ENCODE assay signal across 9 cellular contexts in the genomic region with DNA sequence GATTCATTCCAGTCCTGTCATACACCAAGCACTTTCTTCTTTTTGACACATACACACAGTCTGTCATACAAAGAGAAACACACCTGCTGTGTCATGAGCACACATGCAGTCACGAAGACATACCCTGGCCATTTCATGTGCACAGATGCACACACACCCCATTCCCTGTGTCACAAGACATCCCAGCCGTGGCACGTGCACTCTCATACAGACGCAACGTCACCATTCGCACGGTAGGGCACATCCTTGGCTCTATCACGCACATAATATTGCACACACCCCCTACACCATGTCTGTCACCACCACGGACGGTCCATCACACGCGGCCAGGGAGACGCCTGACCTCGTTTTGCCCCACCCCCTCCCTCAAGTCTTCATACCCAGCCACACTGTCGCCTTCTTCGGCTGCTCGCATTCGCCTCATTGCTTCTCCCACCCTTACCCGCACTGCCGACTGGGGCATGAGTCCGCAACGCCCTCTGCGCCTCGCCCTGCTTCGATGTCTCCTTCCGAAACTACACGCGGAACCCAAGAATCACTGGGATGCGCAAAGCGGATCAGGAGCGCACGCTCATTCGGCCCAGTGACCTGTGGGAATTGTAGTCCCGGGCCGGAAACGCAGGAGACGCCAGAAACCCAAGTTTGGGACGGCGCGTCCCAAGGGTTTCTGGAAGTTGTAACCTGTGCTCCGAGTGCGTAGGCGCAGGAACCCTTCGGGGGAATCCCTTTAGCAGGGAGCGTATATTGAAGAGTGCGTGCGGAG. TPM values are rescaled to one million over a fixed set of nuclear protein-coding genes. Genes with fewer than 3 reads are reported as not detected.
DNase-seq lines count a peak whose midpoint lies in the region; ATAC-seq, FAIRE-seq and TF ChIP-seq lines count a peak whose summit lies in the region.
"Had no signal": no experiment of that assay in that cellular context is flagged by ENCODE, and none has a peak within 500 bp of the region (broad histone marks: within the 10 kb centered on the region; RNA-seq: fewer than 3 reads in every experiment).

No MANE protein-coding gene starts in this region.

- peak overlapping the region; percentile 61 for H3K4me3 ChIP-seq in astrocyte (ENCODE audit: insufficient read depth, low read depth, low read length)
- H3K4me3 ChIP-seq in iPS DF 6.9 (ENCODE audit: low read length) = peak overlapping the region; percentile 26; the same call in 1 of the 2 replicates

- H3K36me3 ChIP-seq in astrocyte (ENCODE audit: insufficient read depth, low read length) = no peaks in the 10 kb centered on the region
- no peaks in the 10 kb centered on the region for H3K36me3 ChIP-seq in iPS DF 6.9 (ENCODE audit: control insufficient read depth, insufficient read depth, low read length)

- TF ChIP-seq CTCF in astrocyte (IDR thresholded peaks at IDR 0.05; ENCODE audit: insufficient read depth, low read depth, low read length) (no peak), osteocyte (IDR thresholded peaks at IDR 0.05) (no peak)

- H3K27me3 ChIP-seq in astrocyte (ENCODE audit: insufficient read depth, low read length) (peaks cover 3% of the 10 kb centered on the region), iPS DF 6.9 (ENCODE audit: control insufficient read depth, insufficient read depth, low read length) (peaks cover 4% of the 10 kb centered on the region; the same call in 1 of the 2 replicates)

- peaks cover 2% of the 10 kb centered on the region for H3K4me1 Mint-ChIP-seq in astrocyte (ENCODE audit: low read depth, unreplicated experiment)
- H3K4me1 Mint-ChIP-seq in osteocyte (ENCODE audit: unreplicated experiment) = peaks cover 5% of the 10 kb centered on the region

- H4K20me1 ChIP-seq in astrocyte (ENCODE audit: insufficient read depth, low read length) = no peaks in the 10 kb centered on the region

- H3K9ac ChIP-seq in astrocyte (ENCODE audit: low read length) = no peak overlapping the region

- H3K27me3 Mint-ChIP-seq in astrocyte (ENCODE audit: low read depth, unreplicated experiment) (peaks cover 23% of the 10 kb centered on the region), osteocyte (ENCODE audit: unreplicated experiment) (peaks cover 36% of the 10 kb centered on the region)

- H3K79me2 ChIP-seq in astrocyte (ENCODE audit: insufficient read depth, low read length) = no peaks in the 10 kb centered on the region

- H3K4me2 ChIP-seq in astrocyte (ENCODE audit: low read length) = peak overlapping the region; percentile 84

- no CpG with 5 or more reads among the region's 47 CpGs for WGBS in iPS DF 6.9 (ENCODE audit: insufficient coverage, insufficient read length)

- H3K4me1 ChIP-seq in astrocyte (ENCODE audit: insufficient read depth, low read length) (peaks cover 8% of the 10 kb centered on the region), iPS DF 6.9 (ENCODE audit: control insufficient read depth, insufficient read depth, low read length) (peaks cover 2% of the 10 kb centered on the region; the same call in 1 of the 2 replicates)

- H3K9me3 Mint-ChIP-seq in astrocyte (ENCODE audit: unreplicated experiment) (peaks cover 16% of the 10 kb centered on the region), osteocyte (ENCODE audit: unreplicated experiment) (no peaks in the 10 kb centered on the region)

- peak overlapping the region; percentile 98 for H2AFZ ChIP-seq in astrocyte (ENCODE audit: low read depth, low read length)

- ATAC-seq in HG02610 (IDR thresholded peaks at IDR 0.05; ENCODE audit: unreplicated experiment) = no peak

- DNase-seq in activated CD4-positive, alpha-beta T cell treated with anti-CD3 and anti-CD28 coated beads for 24 hours (ENCODE audit: low read depth in 2 of 2) = peak; percentile 7 to 19
- no peak for DNase-seq in activated CD4-positive, alpha-beta T cell treated with anti-CD3 and anti-CD28 coated beads for 1 hour
- DNase-seq in astrocyte (ENCODE audit: low read depth) (peak; percentile 35), iPS DF 6.9 (ENCODE audit: low read depth, low spot score) (no peak), osteocyte (ENCODE audit: extremely low spot score, unreplicated experiment) (no peak), NCI-H1092 treated with DMSO at 0.1 percent for 48 hours (lab: John Stamatoyannopoulos, UW) (no peak)
- peak; percentile 37 for DNase-seq in stimulated activated CD4-positive, alpha-beta T cell treated with anti-CD3 and anti-CD28 coated beads, Interleukin-1b, Interleukin-23, amount 100 ng/mL, for 48 hours

- H3K36me3 Mint-ChIP-seq in astrocyte (ENCODE audit: low read depth, unreplicated experiment) (peaks cover 3% of the 10 kb centered on the region), osteocyte (ENCODE audit: unreplicated experiment) (no peaks in the 10 kb centered on the region)

- H3K27ac Mint-ChIP-seq in astrocyte (ENCODE audit: unreplicated experiment) (no peak overlapping the region), osteocyte (ENCODE audit: unreplicated experiment) (no peak overlapping the region)

- peaks cover 5% of the 10 kb centered on the region for H3K9me3 ChIP-seq in astrocyte (ENCODE audit: insufficient read depth, low read depth, low read length)
- no peaks in the 10 kb centered on the region for H3K9me3 ChIP-seq in iPS DF 6.9 (ENCODE audit: control insufficient read depth, insufficient read depth, low read length)

- H3K4me3 Mint-ChIP-seq in astrocyte (ENCODE audit: unreplicated experiment) = no peak overlapping the region
- no peak overlapping the region for H3K4me3 Mint-ChIP-seq in osteocyte (ENCODE audit: unreplicated experiment)

- no peak for FAIRE-seq in astrocyte (lab: Jason Lieb, UNC)

- H3K27ac ChIP-seq in astrocyte (ENCODE audit: low read depth, low read length) = no peak overlapping the region
- no peak overlapping the region for H3K27ac ChIP-seq in iPS DF 6.9 (ENCODE audit: low read length)
- H3K27ac ChIP-seq: C4-2B had no signal

RNA-seq across cellular contexts. Expression of a gene that starts 6.8 kb away (rescaled TPM):
- total RNA-seq in astrocyte (10.1 and 11.9 TPM in 2 replicates), osteocyte (9.8 and 11.5 TPM in 2 replicates)

RNA-seq across cellular contexts. Expression of a gene that starts 18.0 kb away (rescaled TPM):
- total RNA-seq in astrocyte (not detected in 2 replicates), osteocyte (not detected in 2 replicates)

RNA-seq across cellular contexts. Expression of a gene that starts 39.5 kb away (rescaled TPM):
- total RNA-seq in astrocyte = 2.6 and 3.6 TPM in 2 replicates
- 0.64 and 1.5 TPM in 2 replicates for total RNA-seq in osteocyte

Comparison
In these comparisons a context has a peak if more than half of its experiments do, and no peak if none do; other contexts are left out.
1. DNase-seq: peak in activated CD4-positive, alpha-beta T cell treated with anti-CD3 and anti-CD28 coated beads for 24 hours (2 of 2), astrocyte (single experiment) and stimulated activated CD4-positive, alpha-beta T cell treated with anti-CD3 and anti-CD28 coated beads, Interleukin-1b, Interleukin-23, amount 100 ng/mL, for 48 hours (single experiment); none in activated CD4-positive, alpha-beta T cell treated with anti-CD3 and anti-CD28 coated beads for 1 hour (single experiment), iPS DF 6.9 (single experiment), osteocyte (single experiment) and NCI-H1092 treated with DMSO at 0.1 percent for 48 hours (single experiment).